In genomic region chr12:54479421-54479820, GRCh38 we compare ENCODE assay signal across 23 cellular contexts. TPM values are rescaled to one million over a fixed set of nuclear protein-coding genes. Genes with fewer than 3 reads are reported as not detected.
A peak's percentile ranks its signal among the peaks of the same experiment; 100 is the strongest.
DNase-seq lines count a peak whose midpoint lies in the region; ATAC-seq and TF ChIP-seq lines count a peak whose summit lies in the region.
"Had no signal": no experiment of that assay in that cellular context is flagged by ENCODE, and none has a peak within 500 bp of the region (broad histone marks: within the 10 kb centered on the region; RNA-seq: fewer than 3 reads in every experiment).

No MANE protein-coding gene starts in this region.

- no peak overlapping the region for H3K4me3 Mint-ChIP-seq in mesothelial cell of epicardium
- H3K4me3 Mint-ChIP-seq: activated CD8-positive, alpha-beta T cell treated with anti-CD3 and anti-CD28 coated beads for 36 hours; activated T-helper 1 cell treated with anti-CD3 and anti-CD28 coated beads, Interleukin-12 subunit alpha, Interleukin-12 subunit beta, Interleukin-2, Interleukin-4 antibody, amounts not matched to agents 30 ng/mL and 10 ng/mL and 1 ng/mL, durations not matched to agents 14 hours and 24 hours and 36 hours; memory B cell had no signal

- H3K9me3 Mint-ChIP-seq in mesothelial cell of epicardium: no peaks in the 10 kb centered on the region
- H3K9me3 Mint-ChIP-seq: activated CD8-positive, alpha-beta T cell treated with anti-CD3 and anti-CD28 coated beads for 36 hours; activated T-helper 1 cell treated with anti-CD3 and anti-CD28 coated beads, Interleukin-12 subunit alpha, Interleukin-12 subunit beta, Interleukin-2, Interleukin-4 antibody, amounts not matched to agents 30 ng/mL and 10 ng/mL and 1 ng/mL, durations not matched to agents 14 hours and 24 hours and 36 hours; CD4-positive, CD25-positive, alpha-beta regulatory T cell; memory B cell had no signal

- TF ChIP-seq CTCF in thoracic aorta (IDR thresholded peaks at IDR 0.05): no peak
- TF ChIP-seq CTCF in mesothelial cell of epicardium (IDR thresholded peaks at IDR 0.05; ENCODE audit: unreplicated experiment): no peak

- no peaks in the 10 kb centered on the region for H3K4me1 Mint-ChIP-seq in mesothelial cell of epicardium
- H3K4me1 Mint-ChIP-seq: CD4-positive, CD25-positive, alpha-beta regulatory T cell; memory B cell had no signal

- no peaks in the 10 kb centered on the region for H3K36me3 ChIP-seq in adipocyte (ENCODE audit: control insufficient read depth, insufficient read depth, low read length, severe bottlenecking)
- H3K36me3 ChIP-seq in thoracic aorta: no peaks in the 10 kb centered on the region
- H3K36me3 ChIP-seq: MG63, tibial nerve had no signal

- H3K27me3 ChIP-seq in adipocyte (replicated peaks; ENCODE audit: control insufficient read depth, insufficient read depth, low read length) (no peaks in the 10 kb centered on the region), thoracic aorta (replicated peaks; ENCODE audit: insufficient read depth) (no peaks in the 10 kb centered on the region)
- H3K27me3 ChIP-seq: MG63, tibial nerve had no signal

- intact Hi-C loops in left cardiac atrium (cut with DNase I): no loop called here

- DNase-seq in GM04503 (ENCODE audit: low read depth) (peak; percentile 70), adipocyte (ENCODE audit: low read depth) (peak; percentile 89), fibroblast of peridontal ligament (ENCODE audit: extremely low read depth) (peak; percentile 78), thoracic aorta (ENCODE audit: low spot score) (no peak), mesothelial cell of epicardium (ENCODE audit: low spot score in 2 of 2, unreplicated experiment in 2 of 2) (no peak), DMS79 (lab: John Stamatoyannopoulos, UW) (no peak), left cardiac atrium (no peak)
- DNase-seq: activated CD8-positive, alpha-beta T cell treated with anti-CD3 and anti-CD28 coated beads for 36 hours; CD4-positive, CD25-positive, alpha-beta regulatory T cell; DMS53; head of caudate nucleus; MG63; NCI-H1930; NCI-H510A; Right ventricle myocardium superior; stimulated activated CD4-positive, alpha-beta T cell treated with anti-CD3 and anti-CD28 coated beads, Interleukin-12 subunit alpha, Interleukin-12 subunit beta, amount 100 ng/mL, for 4 hours; T-helper 2 cell had no signal

- peak overlapping the region; percentile 30 to 64 for H3K27ac ChIP-seq in thoracic aorta
- H3K27ac ChIP-seq: tibial nerve had no signal

- H3K36me3 Mint-ChIP-seq in mesothelial cell of epicardium: no peaks in the 10 kb centered on the region
- H3K36me3 Mint-ChIP-seq: CD4-positive, CD25-positive, alpha-beta regulatory T cell; memory B cell had no signal

- H3K27ac Mint-ChIP-seq in mesothelial cell of epicardium: no peak overlapping the region
- H3K27ac Mint-ChIP-seq: activated CD8-positive, alpha-beta T cell treated with anti-CD3 and anti-CD28 coated beads for 36 hours; activated T-helper 1 cell treated with anti-CD3 and anti-CD28 coated beads, Interleukin-12 subunit alpha, Interleukin-12 subunit beta, Interleukin-2, Interleukin-4 antibody, amounts not matched to agents 30 ng/mL and 10 ng/mL and 1 ng/mL, durations not matched to agents 14 hours and 24 hours and 36 hours; CD4-positive, CD25-positive, alpha-beta regulatory T cell; memory B cell had no signal

- H3K4me3 ChIP-seq in adipocyte (ENCODE audit: low read length) (no peak overlapping the region), thoracic aorta (no peak overlapping the region)
- H3K4me3 ChIP-seq: MG63, tibial nerve had no signal

- H3K9me3 ChIP-seq in adipocyte (ENCODE audit: control insufficient read depth, low read length) (no peaks in the 10 kb centered on the region), thoracic aorta (no peaks in the 10 kb centered on the region)
- H3K9me3 ChIP-seq: MG63, tibial nerve had no signal

- H3K9ac ChIP-seq in adipocyte (ENCODE audit: low read length): peak overlapping the region; percentile 46

- H3K27me3 Mint-ChIP-seq in mesothelial cell of epicardium (ENCODE audit: low read depth): peaks cover 25% of the 10 kb centered on the region

- H3K4me1 ChIP-seq in adipocyte (ENCODE audit: control insufficient read depth, insufficient read depth, low read length) (peaks cover 40% of the 10 kb centered on the region), thoracic aorta (ENCODE audit: control insufficient read depth in 1 of 2, low read depth in 2 of 2) (peaks cover 4 to 18% of the 10 kb centered on the region in 2 donors)
- H3K4me1 ChIP-seq: tibial nerve had no signal

- ATAC-seq in thoracic aorta (ENCODE audit: insufficient number of reproducible peaks, low FRiP score, low read depth): no peak
- ATAC-seq in GM21367 (IDR thresholded peaks at IDR 0.05; ENCODE audit: unreplicated experiment): no peak
- no peak for ATAC-seq in left cardiac atrium
- ATAC-seq: activated CD8-positive, alpha-beta T cell treated with anti-CD3 and anti-CD28 coated beads for 36 hours had no signal

RNA-seq across cellular contexts. Expression of gene GTSF1, which starts 6.0 kb away (rescaled TPM):
- total RNA-seq in thoracic aorta (not detected), mesothelial cell of epicardium (not detected in 3 replicates), left cardiac atrium (1 to 10 TPM in 1 of 2 donors, not detected in 1; 1.0 TPM)
- total RNA-seq: cerebellum, pulmonary artery endothelial cell, Right ventricle myocardium superior had no signal

RNA-seq across cellular contexts. Expression of gene NCKAP1L, which starts 18.1 kb away (rescaled TPM):
- total RNA-seq in thoracic aorta: 10 to 100 TPM; 29.6 to 41.3 TPM
- total RNA-seq in mesothelial cell of epicardium: 0.02 to 0.16 TPM (median 0.04 TPM) in 3 replicates
- 10 to 100 TPM; 13.7 to 24.9 TPM for total RNA-seq in left cardiac atrium

Comparison
In these comparisons a context has a peak if more than half of its experiments do, and no peak if none do; other contexts are left out.
1. DNase-seq: peak in GM04503 (single experiment), adipocyte (single experiment) and fibroblast of peridontal ligament (single experiment); none in thoracic aorta (single experiment), mesothelial cell of epicardium (0 of 2), DMS79 (single experiment) and left cardiac atrium (single experiment).
2. RNA of gene NCKAP1L, which starts 18.1 kb away (total RNA-seq): 29.6 to 41.3 TPM in thoracic aorta and 13.7 to 24.9 TPM in left cardiac atrium; 0.02 to 0.16 TPM in mesothelial cell of epicardium; every median in the first group is over 10 times any median in the second.